ENCODE assay signal across 18 cellular contexts in the genomic region with DNA sequence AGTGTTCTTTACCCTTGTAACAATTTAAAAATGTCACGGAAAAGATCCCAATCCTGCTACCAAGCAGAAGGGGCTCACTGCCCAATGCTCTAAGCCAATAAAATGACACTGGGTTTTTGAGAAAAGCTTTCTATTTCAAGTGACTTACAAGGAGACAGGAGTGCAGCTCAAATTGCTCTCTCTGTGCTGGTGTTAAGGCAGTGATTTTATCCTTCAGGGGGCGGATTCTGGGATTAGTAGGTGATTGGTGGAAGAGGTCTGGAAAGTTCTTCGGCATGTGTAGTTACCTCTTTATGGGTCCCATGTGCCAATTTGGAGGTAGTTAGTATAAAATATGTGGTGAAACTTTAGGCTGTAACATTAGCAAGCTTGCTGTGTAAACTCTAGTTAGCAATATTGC.
"Had no signal": no experiment of that assay in that cellular context is flagged by ENCODE, and none has a peak within 500 bp of the region (broad histone marks: within the 10 kb centered on the region; RNA-seq: fewer than 3 reads in every experiment).

No MANE protein-coding gene starts in this region.

- H3K36me3 ChIP-seq: prostate gland had no signal

- DNase-seq: activated CD4-positive, alpha-beta T cell treated with anti-CD3 and anti-CD28 coated beads, Interleukin-2, amount 10 ng/mL, durations not matched to agents 7 days and 5 days; activated CD8-positive, alpha-beta T cell treated with anti-CD3 and anti-CD28 coated beads, Interleukin-2, amount 10 ng/mL, durations not matched to agents 7 days and 5 days; activated effector memory CD4-positive, alpha-beta T cell treated with Interleukin-2 at 50 U/mL for 16 hours; activated T-cell treated with anti-CD3 and anti-CD28 coated beads, Interleukin-2, amount 50 U/mL, for 4 hours; effector memory CD8-positive, alpha-beta T cell; foreskin keratinocyte; hypothalamus; stimulated activated CD4-positive, alpha-beta T cell treated with anti-CD3 and anti-CD28 coated beads, Interleukin-2, amount 100 ng/mL, for 24 hours; stimulated activated naive CD8-positive, alpha-beta T cell treated with anti-CD3 and anti-CD28 coated beads, Interleukin-15, amount 100 ng/mL, for 72 hours; T1000; trophoblast cell had no signal

- H3K27ac ChIP-seq: foreskin keratinocyte, prostate gland, right atrium auricular region, vagina had no signal

- H3K9me3 Mint-ChIP-seq: activated CD4-positive, alpha-beta T cell treated with anti-CD3 and anti-CD28 coated beads, Interleukin-2, amount 10 ng/mL, durations not matched to agents 7 days and 5 days; activated T-cell treated with anti-CD3 and anti-CD28 coated beads, Interleukin-2, amount 50 U/mL, for 4 hours; effector memory CD8-positive, alpha-beta T cell; stimulated activated naive CD8-positive, alpha-beta T cell treated with anti-CD3 and anti-CD28 coated beads, Interleukin-15, amount 100 ng/mL, for 72 hours had no signal

- H3K4me1 Mint-ChIP-seq: activated CD4-positive, alpha-beta T cell treated with anti-CD3 and anti-CD28 coated beads, Interleukin-2, amount 10 ng/mL, durations not matched to agents 7 days and 5 days; neural crest cell; stimulated activated naive CD8-positive, alpha-beta T cell treated with anti-CD3 and anti-CD28 coated beads, Interleukin-15, amount 100 ng/mL, for 72 hours had no signal

- H3K4me3 Mint-ChIP-seq: activated CD4-positive, alpha-beta T cell treated with anti-CD3 and anti-CD28 coated beads, Interleukin-2, amount 10 ng/mL, durations not matched to agents 7 days and 5 days; activated CD8-positive, alpha-beta T cell treated with anti-CD3 and anti-CD28 coated beads, Interleukin-2, amount 10 ng/mL, durations not matched to agents 7 days and 5 days; activated naive CD8-positive, alpha-beta T cell; activated T-cell treated with anti-CD3 and anti-CD28 coated beads, Interleukin-2, amount 50 U/mL, for 4 hours; effector memory CD8-positive, alpha-beta T cell; neural crest cell; stimulated activated naive CD8-positive, alpha-beta T cell treated with anti-CD3 and anti-CD28 coated beads, Interleukin-15, amount 100 ng/mL, for 72 hours had no signal

- H3K4me1 ChIP-seq: foreskin keratinocyte, prostate gland, right atrium auricular region, vagina had no signal

- H3K27ac Mint-ChIP-seq: activated CD8-positive, alpha-beta T cell treated with anti-CD3 and anti-CD28 coated beads, Interleukin-2, amount 10 ng/mL, durations not matched to agents 7 days and 5 days had no signal

- H3K27me3 ChIP-seq: foreskin keratinocyte, right atrium auricular region, vagina had no signal

- H3K9me3 ChIP-seq: prostate gland, right atrium auricular region, vagina had no signal

- H3K27me3 Mint-ChIP-seq: activated CD4-positive, alpha-beta T cell treated with anti-CD3 and anti-CD28 coated beads, Interleukin-2, amount 10 ng/mL, durations not matched to agents 7 days and 5 days; activated naive CD8-positive, alpha-beta T cell; effector memory CD8-positive, alpha-beta T cell; stimulated activated naive CD8-positive, alpha-beta T cell treated with anti-CD3 and anti-CD28 coated beads, Interleukin-15, amount 100 ng/mL, for 72 hours had no signal

- ATAC-seq: activated CD4-positive, CD25-positive, alpha-beta regulatory T cell treated with anti-CD3 and anti-CD28 coated beads, Interleukin-2, amount 50 U/mL, for 24 hours; activated CD8-positive, alpha-beta T cell treated with anti-CD3 and anti-CD28 coated beads, Interleukin-2, amount 10 ng/mL, durations not matched to agents 7 days and 5 days; activated T-cell treated with anti-CD3 and anti-CD28 coated beads, Interleukin-2, amount 50 U/mL, for 4 hours; effector memory CD8-positive, alpha-beta T cell; left lobe of liver had no signal

- H3K4me3 ChIP-seq: prostate gland, right atrium auricular region, vagina had no signal
